ENCODE assay signal across 1 cellular context in genomic region chr2:57504787-57505186, GRCh38.
TF ChIP-seq lines count a peak whose summit lies in the region.

No MANE protein-coding gene starts in this region.

TF ChIP-seq in SK-N-SH, 30 proteins besides CTCF, POLR2A, EP300 and RAD21 (continued from another document):
- TF ChIP-seq MEF2A (IDR thresholded peaks at IDR 0.05; ENCODE audit: borderline replicate concordance, low read depth) = no peak
